8 cellular contexts compared by ENCODE assay signal in the genomic region with DNA sequence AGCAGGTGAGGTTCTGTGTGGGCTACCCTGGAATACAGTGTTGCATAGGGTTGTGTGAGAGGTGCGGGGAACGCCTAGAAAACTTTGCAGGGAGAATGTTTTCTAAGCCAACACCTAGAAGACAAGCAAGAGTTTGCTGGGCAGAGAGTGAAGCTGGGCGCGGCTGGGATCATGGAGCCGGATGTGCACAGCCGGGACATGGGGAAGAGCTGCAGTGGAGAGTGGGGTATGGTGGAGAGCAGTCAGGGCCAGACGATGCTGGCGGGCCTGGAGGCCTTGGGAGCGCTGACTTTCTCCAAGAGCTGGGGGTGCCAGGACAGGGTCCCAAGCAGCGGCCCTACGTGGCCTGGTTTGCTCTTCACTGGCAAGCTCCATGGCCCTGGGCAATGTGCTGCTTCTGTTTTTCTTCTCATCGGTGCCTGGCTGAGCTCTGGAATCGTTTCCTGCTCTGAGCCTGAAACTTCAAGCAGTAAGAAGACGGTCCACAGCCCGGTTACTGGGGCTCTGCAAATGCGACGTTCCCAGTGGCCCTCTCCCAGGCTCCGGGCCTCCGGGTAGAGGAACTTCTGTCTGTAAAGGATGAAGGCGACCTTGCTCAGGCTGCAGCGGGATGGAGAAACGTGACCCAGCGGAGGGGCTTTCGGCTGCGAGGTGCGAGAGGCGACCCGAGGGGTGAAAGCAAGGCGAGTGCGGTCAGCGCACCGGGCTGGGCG. TPM values are rescaled to one million over a fixed set of nuclear protein-coding genes. Genes with fewer than 3 reads are reported as not detected.
DNase-seq lines count a peak whose midpoint lies in the region; ATAC-seq and TF ChIP-seq lines count a peak whose summit lies in the region.

No MANE protein-coding gene starts in this region.

- no peaks in the 10 kb centered on the region for H3K27me3 ChIP-seq in PC-3 (ENCODE audit: low read length)

- H3K36me3 Mint-ChIP-seq in central memory CD8-positive, alpha-beta T cell (ENCODE audit: insufficient read depth): no peaks in the 10 kb centered on the region

- H3K9me2 ChIP-seq in PC-3 (replicated peaks; ENCODE audit: low read length): no peaks in the 10 kb centered on the region

- H3K4me1 Mint-ChIP-seq in central memory CD8-positive, alpha-beta T cell: peaks cover 17% of the 10 kb centered on the region

- peak overlapping the region; percentile 68 for H3K4me3 ChIP-seq in PC-3 (ENCODE audit: low read length)

- H3K27ac Mint-ChIP-seq in central memory CD8-positive, alpha-beta T cell (ENCODE audit: low read depth): peak overlapping the region; percentile 72

- peaks cover 14% of the 10 kb centered on the region for H3K4me1 ChIP-seq in PC-3 (ENCODE audit: insufficient read depth, low read length)

- DNase-seq in NCI-H1417 (lab: John Stamatoyannopoulos, UW): peak in 2 of 3 experiments; percentile 80 to 84
- no peak for DNase-seq in NCI-H1417 treated with DMSO at 0.1 percent for 48 hours (lab: John Stamatoyannopoulos, UW)
- DNase-seq in HEK293T (ENCODE audit: extremely low spot score): peak; percentile 15
- DNase-seq in PC-3: no peak
- no peak for DNase-seq in central memory CD8-positive, alpha-beta T cell (ENCODE audit: low spot score in 2 of 2)
- DNase-seq in left colon: peak; percentile 44 to 73
- peak; percentile 23 to 24 for DNase-seq in stimulated activated CD4-positive, alpha-beta T cell treated with anti-CD3 and anti-CD28 coated beads, Interleukin-2, amount 100 ng/mL, for 48 hours
- DNase-seq in NCI-H1436 treated with DMSO at 0.1 percent for 48 hours (lab: John Stamatoyannopoulos, UW): no peak

- H2AFZ ChIP-seq in PC-3 (ENCODE audit: low read length): peak overlapping the region; percentile 98

- intact Hi-C loops in PC-3 (cut with micrococcal nuclease): loop anchor here (1.0 to 2.0 kb wide), 4 partner anchors 16 to 135 kb away; no protein-coding TSS in a partner anchor
- intact Hi-C loops in left colon (cut with DNase I, micrococcal nuclease): loop anchor here (2.0 to 10.0 kb wide), 3 partner anchors 68 to 134 kb away; no protein-coding TSS in a partner anchor

- H3K9ac ChIP-seq in PC-3 (ENCODE audit: low read length): peak overlapping the region; percentile 81

- TF ChIP-seq CTCF in PC-3 (conservative IDR thresholded peaks at IDR 0.05; ENCODE audit: low read depth, low read length): no peak

- POLR2A ChIA-PET in HEK293T (lab: Yijun Ruan, JAX) (interaction anchor here (0.9 to 1.7 kb wide), 9 partner anchors 9 to 281 kb away, joined by 3 to 10 read pairs (median 5); a partner anchor contains a TSS), PC-3 (lab: Charles Lee; ENCODE audit: unreplicated experiment) (interaction anchor here (0.6 to 0.7 kb wide), 4 partner anchors 25 to 475 kb away, joined by 3 to 15 read pairs (median 4); no protein-coding TSS in a partner anchor)

- ATAC-seq in PC-3: peak; percentile 6
- ATAC-seq in central memory CD8-positive, alpha-beta T cell (replicated peaks; ENCODE audit: extremely low read depth, poor library complexity, severe bottlenecking): peak; percentile 7
- ATAC-seq in left colon: peak; percentile 74

- no peak overlapping the region for H3K27ac ChIP-seq in PC-3 (ENCODE audit: low read length)

- no peaks in the 10 kb centered on the region for H3K9me3 ChIP-seq in PC-3 (ENCODE audit: low read length)

- no peaks in the 10 kb centered on the region for H3K36me3 ChIP-seq in PC-3 (ENCODE audit: low read depth, low read length)

- H3K79me2 ChIP-seq in PC-3 (ENCODE audit: low read length): no peaks in the 10 kb centered on the region

- peak overlapping the region; percentile 86 for H3K4me2 ChIP-seq in PC-3 (ENCODE audit: low read length)

- H3K9me3 Mint-ChIP-seq in central memory CD8-positive, alpha-beta T cell: no peaks in the 10 kb centered on the region

- CTCF ChIA-PET in HEK293T (lab: Yijun Ruan, JAX) (interaction anchor here (0.6 to 1.9 kb wide), 29 partner anchors 9 to 326 kb away, joined by 3 to 29 read pairs (median 4); no protein-coding TSS in a partner anchor), PC-3 (lab: Charles Lee) (interaction anchor here (0.6 to 3.0 kb wide), 29 partner anchors 11 to 1863 kb away, joined by 3 to 67 read pairs (median 4); no protein-coding TSS in a partner anchor)

- BruUV-seq in PC-3 (replicated peaks; lab: Mats Ljungman, UMichigan): TSS peak; percentile 89

- no peaks in the 10 kb centered on the region for H3F3A ChIP-seq in PC-3 (ENCODE audit: low read length, unreplicated experiment)

- peak overlapping the region; percentile 83 for H3K4me3 Mint-ChIP-seq in central memory CD8-positive, alpha-beta T cell

- H3K27me3 Mint-ChIP-seq in central memory CD8-positive, alpha-beta T cell: peaks cover 27% of the 10 kb centered on the region

- no peaks in the 10 kb centered on the region for H4K20me1 ChIP-seq in PC-3 (ENCODE audit: low read length)

TF ChIP-seq in HEK293T, 16 proteins besides CTCF, POLR2A, EP300 and RAD21:
- no peak for TF ChIP-seq FOXA1 (IDR thresholded peaks at IDR 0.05)
- no peak for TF ChIP-seq HDGF (IDR thresholded peaks at IDR 0.05; ENCODE audit: borderline replicate concordance)
- TF ChIP-seq LEF1 (IDR thresholded peaks at IDR 0.05; ENCODE audit: borderline replicate concordance): no peak
- no peak for TF ChIP-seq SUZ12 (IDR thresholded peaks at IDR 0.05)
- no peak for TF ChIP-seq BHLHE40 (IDR thresholded peaks at IDR 0.05; ENCODE audit: borderline replicate concordance)

RNA-seq across cellular contexts. Expression of a gene that starts 51.9 kb away (rescaled TPM):
- total RNA-seq in PC-3 (2014; rRNA removed): not detected in 2 replicates
- total RNA-seq in left colon: 10 to 100 TPM in 1 of 2 donors, 1 to 10 TPM in 1; 8.3 to 15.2 TPM

Comparison
In these comparisons a context has a peak if more than half of its experiments do, and no peak if none do; other contexts are left out.
1. DNase-seq: peak in NCI-H1417 (2 of 3), HEK293T (single experiment), left colon (2 of 2) and stimulated activated CD4-positive, alpha-beta T cell treated with anti-CD3 and anti-CD28 coated beads, Interleukin-2, amount 100 ng/mL, for 48 hours (2 of 2); none in NCI-H1417 treated with DMSO at 0.1 percent for 48 hours (single experiment), PC-3 (single experiment), central memory CD8-positive, alpha-beta T cell (0 of 2) and NCI-H1436 treated with DMSO at 0.1 percent for 48 hours (single experiment).
2. ATAC-seq: peak in every context shown above with its lines; median percentile 74 in left colon; 7 in central memory CD8-positive, alpha-beta T cell; 6 in PC-3.